In genomic region chr19:43560687-43561086, GRCh38 we compare ENCODE assay signal across 10 cellular contexts. TPM values are rescaled to one million over a fixed set of nuclear protein-coding genes. Genes with fewer than 3 reads are reported as not detected.
DNase-seq lines count a peak whose midpoint lies in the region; ATAC-seq, FAIRE-seq and TF ChIP-seq lines count a peak whose summit lies in the region.
"Had no signal": no experiment of that assay in that cellular context is flagged by ENCODE, and none has a peak within 500 bp of the region (broad histone marks: within the 10 kb centered on the region; RNA-seq: fewer than 3 reads in every experiment).

No MANE protein-coding gene starts in this region.

- H3K23ac ChIP-seq in H1 (ENCODE audit: insufficient read length), result no peak overlapping the region

- no peak overlapping the region for H2BK20ac ChIP-seq in H1 (ENCODE audit: low read length)

- no peak overlapping the region for H2BK5ac ChIP-seq in H1 (ENCODE audit: low read depth, low read length)

- H2AFZ ChIP-seq in H1 (ENCODE audit: low read length), result no peak overlapping the region

- TF ChIP-seq RAD21 in H1 (IDR thresholded peaks at IDR 0.05 in 1 of 2, conservative IDR thresholded peaks at IDR 0.05 in 1 of 2; ENCODE audit: low read depth in 2 of 2, low read length in 2 of 2), result peak in 1 of 2 experiments; percentile 31; a peak in 1 of 4 replicates

- POLR2A ChIA-PET in H1 (lab: Charles Lee; ENCODE audit: partially characterized antibody), result no interaction called here

- H3K9ac ChIP-seq in H1 (replicated peaks in 1 of 4; ENCODE audit: extremely low read depth in 1 of 4, low read depth in 3 of 4, low read length in 3 of 4), result no peak overlapping the region

- no peak overlapping the region for H4K8ac ChIP-seq in H1 (ENCODE audit: extremely low read depth, insufficient read depth, low read length)

- no peak overlapping the region for H4K91ac ChIP-seq in H1 (replicated peaks; ENCODE audit: insufficient read length, low read length)

- no peaks in the 10 kb centered on the region for H3K27me3 ChIP-seq in H1 (replicated peaks in 1 of 4; ENCODE audit: control insufficient read depth in 3 of 4, extremely low read depth in 1 of 4, insufficient read depth in 3 of 4, low read length in 3 of 4)

- H3K4ac ChIP-seq in H1 (replicated peaks; ENCODE audit: insufficient read length, low read depth, low read length), result no peak overlapping the region

- no peaks in the 10 kb centered on the region; the same call in 1 of the 2 replicates for H3K79me1 ChIP-seq in H1 (ENCODE audit: low read depth, low read length)

- no peak for TF ChIP-seq EP300 in H1 (IDR thresholded peaks at IDR 0.05; ENCODE audit: borderline replicate concordance in 1 of 2, low read depth in 2 of 2, low read length in 2 of 2)

- H2BK15ac ChIP-seq in H1 (ENCODE audit: low read length), result no peak overlapping the region

- H3K4me2 ChIP-seq in H1 (ENCODE audit: insufficient read depth in 1 of 2, low read depth in 2 of 2, low read length in 2 of 2), result no peak overlapping the region

- CTCF ChIA-PET in activated CD8-positive, alpha-beta memory T cell treated with anti-CD3 and anti-CD28 coated beads, Interleukin-2, amount 10 ng/mL, durations not matched to agents 7 days and 5 days (lab: Charles Lee), result interaction anchor here (2.7 to 9.2 kb wide), 2 partner anchors 34 to 35 kb away, joined by 23 to 173 read pairs; partner anchors contain the start of genes IRGQ and ZNF576
- CTCF ChIA-PET in H1 (lab: Charles Lee; ENCODE audit: partially characterized antibody), result interaction anchor here (0.8 to 10.7 kb wide), 6 partner anchors 10 to 40 kb away, joined by 3 to 122 read pairs (median 4); partner anchors contain the start of genes IRGQ, PINLYP, XRCC1 and ZNF575

- H3K4me1 ChIP-seq in H1 (replicated peaks in 1 of 4; ENCODE audit: control insufficient read depth in 3 of 4, insufficient read depth in 4 of 4, low read length in 3 of 4), result no peaks in the 10 kb centered on the region

- H3K23me2 ChIP-seq in H1 (ENCODE audit: low read depth, low read length), result no peaks in the 10 kb centered on the region

- H2AK5ac ChIP-seq in H1 (ENCODE audit: low read depth, low read length), result no peak overlapping the region

- no peak for DNase-seq in activated CD8-positive, alpha-beta memory T cell treated with anti-CD3 and anti-CD28 coated beads, Interleukin-2, amount 10 ng/mL, durations not matched to agents 7 days and 5 days
- DNase-seq in activated CD8-positive, alpha-beta memory T cell treated with anti-CD3 and anti-CD28 coated beads, Interleukin-2, amount 50 U/mL, for 48 hours, result no peak
- DNase-seq in RCC 7860 (ENCODE audit: low spot score), result peak; percentile 5
- no peak for DNase-seq in H1 (ENCODE audit: low read depth in 1 of 2, low spot score in 2 of 2)
- no peak for DNase-seq in stimulated activated effector memory CD8-positive, alpha-beta T cell treated with anti-CD3 and anti-CD28 coated beads, Interleukin-12 subunit alpha, Interleukin-12 subunit beta, amount 100 ng/mL, for 72 hours (ENCODE audit: low spot score in 2 of 2)
- DNase-seq in activated CD4-positive, CD25-positive, alpha-beta regulatory T cell (lab: John Stamatoyannopoulos, UW), result no peak
- DNase-seq in SIG-M5 (lab: John Stamatoyannopoulos, UW), result no peak
- DNase-seq: activated gamma-delta T cell treated with Interleukin-2 at 50 U/mL for 16 hours, C1 segment of cervical spinal cord had no signal

- no peak overlapping the region for H2BK12ac ChIP-seq in H1 (ENCODE audit: low read depth, low read length)

- peak; percentile 32 to 47 (median 39) for TF ChIP-seq CTCF in H1 (IDR thresholded peaks at IDR 0.05; ENCODE audit: control extremely low read depth in 1 of 3, insufficient read depth in 1 of 3, low read depth in 1 of 3, low read length in 3 of 3)

- no peak overlapping the region for H3K18ac ChIP-seq in H1 (ENCODE audit: extremely low read depth, low read length)

- peaks cover 25% of the 10 kb centered on the region for H3K36me3 Mint-ChIP-seq in activated CD8-positive, alpha-beta memory T cell treated with anti-CD3 and anti-CD28 coated beads, Interleukin-2, amount 10 ng/mL, durations not matched to agents 7 days and 5 days
- peaks cover 77% of the 10 kb centered on the region for H3K36me3 Mint-ChIP-seq in stimulated activated effector memory CD8-positive, alpha-beta T cell treated with anti-CD3 and anti-CD28 coated beads, Interleukin-12 subunit alpha, Interleukin-12 subunit beta, amount 100 ng/mL, for 72 hours

- no peak overlapping the region for H2BK120ac ChIP-seq in H1 (replicated peaks; ENCODE audit: low read depth, low read length)

- FAIRE-seq in RCC 7860 (lab: Jason Lieb, UNC) (no peak), H1 (lab: Jason Lieb, UNC) (no peak)

- no peak for TF ChIP-seq POLR2A in H1 (IDR thresholded peaks at IDR 0.05; ENCODE audit: control extremely low read depth in 1 of 2, low read depth in 2 of 2, low read length in 2 of 2)

- H3K27ac ChIP-seq in H1 (ENCODE audit: low read depth, low read length), result no peak overlapping the region

- H3K79me2 ChIP-seq in H1 (ENCODE audit: control insufficient read depth in 1 of 2, insufficient read depth in 2 of 2, low read length in 2 of 2), result no peaks in the 10 kb centered on the region

- no peaks in the 10 kb centered on the region for H3K9me3 ChIP-seq in H1 (ENCODE audit: insufficient read depth in 2 of 2, low read depth in 1 of 2, low read length in 1 of 2)

- peaks cover 0 to 8% of the 10 kb centered on the region in 2 experiments for H4K20me1 ChIP-seq in H1 (replicated peaks in 1 of 2; ENCODE audit: control insufficient read depth in 1 of 2, insufficient read depth in 2 of 2, low read length in 2 of 2)

- H3K4me1 Mint-ChIP-seq in activated CD8-positive, alpha-beta memory T cell treated with anti-CD3 and anti-CD28 coated beads, Interleukin-2, amount 10 ng/mL, durations not matched to agents 7 days and 5 days, result peaks cover 36% of the 10 kb centered on the region
- peaks cover 53% of the 10 kb centered on the region for H3K4me1 Mint-ChIP-seq in stimulated activated effector memory CD8-positive, alpha-beta T cell treated with anti-CD3 and anti-CD28 coated beads, Interleukin-12 subunit alpha, Interleukin-12 subunit beta, amount 100 ng/mL, for 72 hours

- no peak overlapping the region for H3K56ac ChIP-seq in H1 (replicated peaks; ENCODE audit: insufficient read length, low read depth, low read length)

- H3K4me3 Mint-ChIP-seq in activated CD8-positive, alpha-beta memory T cell treated with anti-CD3 and anti-CD28 coated beads, Interleukin-2, amount 10 ng/mL, durations not matched to agents 7 days and 5 days, result no peak overlapping the region
- no peak overlapping the region for H3K4me3 Mint-ChIP-seq in stimulated activated effector memory CD8-positive, alpha-beta T cell treated with anti-CD3 and anti-CD28 coated beads, Interleukin-12 subunit alpha, Interleukin-12 subunit beta, amount 100 ng/mL, for 72 hours

- H3K9me3 Mint-ChIP-seq in activated CD8-positive, alpha-beta memory T cell treated with anti-CD3 and anti-CD28 coated beads, Interleukin-2, amount 10 ng/mL, durations not matched to agents 7 days and 5 days (ENCODE audit: low read depth), result no peaks in the 10 kb centered on the region
- no peaks in the 10 kb centered on the region for H3K9me3 Mint-ChIP-seq in stimulated activated effector memory CD8-positive, alpha-beta T cell treated with anti-CD3 and anti-CD28 coated beads, Interleukin-12 subunit alpha, Interleukin-12 subunit beta, amount 100 ng/mL, for 72 hours

- H3K27me3 Mint-ChIP-seq in activated CD8-positive, alpha-beta memory T cell treated with anti-CD3 and anti-CD28 coated beads, Interleukin-2, amount 10 ng/mL, durations not matched to agents 7 days and 5 days, result no peaks in the 10 kb centered on the region

- ATAC-seq in activated CD8-positive, alpha-beta memory T cell treated with anti-CD3 and anti-CD28 coated beads, Interleukin-2, amount 10 ng/mL, durations not matched to agents 7 days and 5 days, result no peak
- no peak for ATAC-seq in stimulated activated effector memory CD8-positive, alpha-beta T cell treated with anti-CD3 and anti-CD28 coated beads, Interleukin-12 subunit alpha, Interleukin-12 subunit beta, amount 100 ng/mL, for 72 hours
- ATAC-seq in HG02571 (IDR thresholded peaks at IDR 0.05; ENCODE audit: unreplicated experiment), result no peak

- H4K5ac ChIP-seq in H1 (ENCODE audit: insufficient read length, low read depth, low read length), result no peak overlapping the region

- H3K36me3 ChIP-seq in H1 (ENCODE audit: control insufficient read depth in 2 of 4, insufficient read depth in 4 of 4, low read length in 3 of 4), result peaks cover 0 to 8% (median 0%) of the 10 kb centered on the region in 4 experiments; a peak in 2 of 8 replicates

- no peak overlapping the region for H3K4me3 ChIP-seq in H1 (ENCODE audit: extremely low read depth in 1 of 4, insufficient read depth in 2 of 4, low read depth in 3 of 4, low read length in 4 of 4)

- no peak overlapping the region for H3K14ac ChIP-seq in H1 (ENCODE audit: insufficient read length)

- peak overlapping the region; percentile 22 for H3K27ac Mint-ChIP-seq in activated CD8-positive, alpha-beta memory T cell treated with anti-CD3 and anti-CD28 coated beads, Interleukin-2, amount 10 ng/mL, durations not matched to agents 7 days and 5 days
- peak overlapping the region; percentile 93 for H3K27ac Mint-ChIP-seq in stimulated activated effector memory CD8-positive, alpha-beta T cell treated with anti-CD3 and anti-CD28 coated beads, Interleukin-12 subunit alpha, Interleukin-12 subunit beta, amount 100 ng/mL, for 72 hours

- WGBS in H1 (ENCODE audit: extremely low coverage in 1 of 2, insufficient coverage in 1 of 2, insufficient read length in 1 of 2, insufficient replicate concordance in 2 of 2, low coverage in 1 of 2, low lambda C conversion rate in 2 of 2, missing lambda C conversion rate in 1 of 2), 2 experiments, result 86% methylated on average over 6 of the region's 6 CpGs; no CpG with 5 or more reads in 1 of the 2 experiments

RNA-seq across cellular contexts. Expression of gene XRCC1, which starts 14.6 kb away (rescaled TPM):
- 10 to 100 TPM; 47.7 to 50.6 TPM for total RNA-seq in activated CD8-positive, alpha-beta memory T cell treated with anti-CD3 and anti-CD28 coated beads, Interleukin-2, amount 10 ng/mL, durations not matched to agents 7 days and 5 days
- 42.5 and 48.5 TPM in 2 replicates for total RNA-seq in H1 (2021; fragmentation: NEBNext Ultra II Directional; extraction: Animal tissue kit (Norgen Biotek cat#: 25700))
- polyA plus RNA-seq in H1 (2011; rRNA removed), result 44.4 and 57.9 TPM in 2 replicates
- 67.6 TPM for polyA plus RNA-seq in H1 (2011; cell fraction: cytosol; rRNA removed)
- 57.1 TPM for polyA plus RNA-seq in H1 (2011; cell fraction: nucleus; rRNA removed)
- 42.3 to 62.5 TPM (median 56.6 TPM) in 4 replicates for polyA plus RNA-seq in H1 (2012, experiment 1 of 2)
- polyA plus RNA-seq in H1 (2012, experiment 2 of 2), result 33.9 TPM
- polyA plus RNA-seq in H1 (2013, experiment 1 of 2), result 25.9 TPM
- 24.4 TPM for polyA plus RNA-seq in H1 (2013, experiment 2 of 2)
- 37.1 and 50.1 TPM in 2 replicates for polyA minus RNA-seq in H1 (2011; rRNA and poly(A)+ RNA removed)
- polyA minus RNA-seq in H1 (2011; cell fraction: cytosol; rRNA and poly(A)+ RNA removed), result 37.6 TPM
- 43.9 TPM for polyA minus RNA-seq in H1 (2011; cell fraction: nucleus; rRNA and poly(A)+ RNA removed)

RNA-seq across cellular contexts. Expression of gene PINLYP, which starts 14.9 kb away (rescaled TPM):
- 10 to 100 TPM; 16.8 to 19.7 TPM for total RNA-seq in activated CD8-positive, alpha-beta memory T cell treated with anti-CD3 and anti-CD28 coated beads, Interleukin-2, amount 10 ng/mL, durations not matched to agents 7 days and 5 days
- 7.5 and 9.2 TPM in 2 replicates for total RNA-seq in H1 (2021; fragmentation: NEBNext Ultra II Directional; extraction: Animal tissue kit (Norgen Biotek cat#: 25700))
- polyA plus RNA-seq in H1 (2011; rRNA removed), result 27.1 and 31.3 TPM in 2 replicates
- polyA plus RNA-seq in H1 (2011; cell fraction: cytosol; rRNA removed), result 28.1 TPM
- 20.9 TPM for polyA plus RNA-seq in H1 (2011; cell fraction: nucleus; rRNA removed)
- polyA plus RNA-seq in H1 (2012, experiment 1 of 2), result 20.5 to 24.4 TPM (median 22.4 TPM) in 4 replicates
- 41.5 TPM for polyA plus RNA-seq in H1 (2012, experiment 2 of 2)
- 7.1 TPM for polyA plus RNA-seq in H1 (2013, experiment 1 of 2)
- polyA plus RNA-seq in H1 (2013, experiment 2 of 2), result 7.6 TPM
- polyA minus RNA-seq in H1 (2011; rRNA and poly(A)+ RNA removed), result 11.0 and 16.5 TPM in 2 replicates
- polyA minus RNA-seq in H1 (2011; cell fraction: cytosol; rRNA and poly(A)+ RNA removed), result 2.3 TPM
- 5.3 TPM for polyA minus RNA-seq in H1 (2011; cell fraction: nucleus; rRNA and poly(A)+ RNA removed)

RNA-seq across cellular contexts. Expression of gene ZNF575, which starts 27.7 kb away (rescaled TPM):
- total RNA-seq in activated CD8-positive, alpha-beta memory T cell treated with anti-CD3 and anti-CD28 coated beads, Interleukin-2, amount 10 ng/mL, durations not matched to agents 7 days and 5 days, result 1 to 10 TPM; 2.9 to 3.7 TPM
- not detected in 2 replicates for total RNA-seq in H1 (2021; fragmentation: NEBNext Ultra II Directional; extraction: Animal tissue kit (Norgen Biotek cat#: 25700))
- 0.05 and 0.16 TPM in 2 replicates for polyA plus RNA-seq in H1 (2011; rRNA removed)
- polyA plus RNA-seq in H1 (2011; cell fraction: cytosol; rRNA removed), result not detected
- polyA plus RNA-seq in H1 (2011; cell fraction: nucleus; rRNA removed), result 0.10 TPM
- polyA plus RNA-seq in H1 (2012, experiment 1 of 2), result 0.25 to 0.71 TPM (median 0.55 TPM) in 4 replicates
- 0.16 TPM for polyA plus RNA-seq in H1 (2012, experiment 2 of 2)
- 0.28 TPM for polyA plus RNA-seq in H1 (2013, experiment 1 of 2)
- polyA plus RNA-seq in H1 (2013, experiment 2 of 2), result 0.20 TPM
- polyA minus RNA-seq in H1 (2011; rRNA and poly(A)+ RNA removed), result not detected in 2 replicates
- not detected for polyA minus RNA-seq in H1 (2011; cell fraction: cytosol; rRNA and poly(A)+ RNA removed)
- polyA minus RNA-seq in H1 (2011; cell fraction: nucleus; rRNA and poly(A)+ RNA removed), result 0.30 TPM

RNA-seq across cellular contexts. Expression of gene ETHE1, which starts 33.7 kb away (rescaled TPM):
- total RNA-seq in activated CD8-positive, alpha-beta memory T cell treated with anti-CD3 and anti-CD28 coated beads, Interleukin-2, amount 10 ng/mL, durations not matched to agents 7 days and 5 days, result 10 to 100 TPM; 52.6 to 55.8 TPM
- 18.6 and 19.9 TPM in 2 replicates for total RNA-seq in H1 (2021; fragmentation: NEBNext Ultra II Directional; extraction: Animal tissue kit (Norgen Biotek cat#: 25700))
- 92.7 and 96.0 TPM in 2 replicates for polyA plus RNA-seq in H1 (2011; rRNA removed)
- polyA plus RNA-seq in H1 (2011; cell fraction: cytosol; rRNA removed), result 53.2 TPM
- 79.8 TPM for polyA plus RNA-seq in H1 (2011; cell fraction: nucleus; rRNA removed)
- polyA plus RNA-seq in H1 (2012, experiment 1 of 2), result 17.1 to 36.3 TPM (median 33.6 TPM) in 4 replicates
- polyA plus RNA-seq in H1 (2012, experiment 2 of 2), result 32.6 TPM
- 38.2 TPM for polyA plus RNA-seq in H1 (2013, experiment 1 of 2)
- polyA plus RNA-seq in H1 (2013, experiment 2 of 2), result 32.9 TPM
- polyA minus RNA-seq in H1 (2011; rRNA and poly(A)+ RNA removed), result 30.1 and 31.6 TPM in 2 replicates
- 15.7 TPM for polyA minus RNA-seq in H1 (2011; cell fraction: cytosol; rRNA and poly(A)+ RNA removed)
- 10.8 TPM for polyA minus RNA-seq in H1 (2011; cell fraction: nucleus; rRNA and poly(A)+ RNA removed)

RNA-seq across cellular contexts. Expression of gene IRGQ, which starts 35.2 kb away (rescaled TPM):
- total RNA-seq in activated CD8-positive, alpha-beta memory T cell treated with anti-CD3 and anti-CD28 coated beads, Interleukin-2, amount 10 ng/mL, durations not matched to agents 7 days and 5 days, result 10 to 100 TPM; 12.9 to 23.0 TPM
- total RNA-seq in H1 (2021; fragmentation: NEBNext Ultra II Directional; extraction: Animal tissue kit (Norgen Biotek cat#: 25700)), result 39.9 and 42.9 TPM in 2 replicates
- polyA plus RNA-seq in H1 (2011; rRNA removed), result 10.5 and 16.0 TPM in 2 replicates
- 12.3 TPM for polyA plus RNA-seq in H1 (2011; cell fraction: cytosol; rRNA removed)
- polyA plus RNA-seq in H1 (2011; cell fraction: nucleus; rRNA removed), result 10.5 TPM
- polyA plus RNA-seq in H1 (2012, experiment 1 of 2), result 10.0 to 13.4 TPM (median 10.7 TPM) in 4 replicates
- polyA plus RNA-seq in H1 (2012, experiment 2 of 2), result 10.2 TPM
- polyA plus RNA-seq in H1 (2013, experiment 1 of 2), result 10.4 TPM
- 10.1 TPM for polyA plus RNA-seq in H1 (2013, experiment 2 of 2)
- 26.8 and 27.9 TPM in 2 replicates for polyA minus RNA-seq in H1 (2011; rRNA and poly(A)+ RNA removed)
- polyA minus RNA-seq in H1 (2011; cell fraction: cytosol; rRNA and poly(A)+ RNA removed), result 15.3 TPM
- 9.8 TPM for polyA minus RNA-seq in H1 (2011; cell fraction: nucleus; rRNA and poly(A)+ RNA removed)
